ENCODE assay signal across 20 cellular contexts in the genomic region with DNA sequence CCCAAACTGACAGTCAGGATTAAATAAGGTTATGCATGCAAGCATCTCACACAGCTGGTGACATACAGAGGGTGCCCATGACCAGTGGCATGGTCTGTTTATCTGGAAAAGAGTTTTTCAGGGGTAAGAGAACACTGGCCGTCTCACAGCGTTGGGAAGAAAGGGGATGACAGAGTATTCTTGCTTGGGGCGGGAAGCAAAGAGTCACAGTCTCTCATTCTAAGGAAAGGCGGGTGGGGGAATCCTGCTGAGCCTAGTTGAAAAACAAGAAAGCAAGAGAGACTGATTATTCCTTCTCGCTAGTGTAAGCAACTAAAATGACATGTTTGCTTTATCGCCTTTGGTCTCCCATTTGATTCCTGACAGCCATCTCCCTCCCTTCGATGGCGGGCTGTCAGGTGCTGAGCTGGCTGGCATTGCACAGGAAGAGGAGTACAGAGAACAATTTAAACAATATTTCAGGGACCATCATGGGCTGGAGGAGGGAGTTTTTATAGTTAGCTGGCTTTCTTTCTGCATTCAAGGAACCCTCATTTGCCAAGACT.
DNase-seq lines count a peak whose midpoint lies in the region; ATAC-seq and TF ChIP-seq lines count a peak whose summit lies in the region.
"Had no signal": no experiment of that assay in that cellular context is flagged by ENCODE, and none has a peak within 500 bp of the region (broad histone marks: within the 10 kb centered on the region; RNA-seq: fewer than 3 reads in every experiment).

No MANE protein-coding gene starts in this region.

- H3K4me3 ChIP-seq in suprapubic skin = no peak overlapping the region
- H3K4me3 ChIP-seq: GM12878, MG63, Peyer's patch had no signal

- H3K18ac ChIP-seq in H9 (ENCODE audit: insufficient read length, low read depth, low read length) = no peak overlapping the region

- H3K27ac Mint-ChIP-seq in H9 (peak overlapping the region in 2 of 3 experiments; percentile 85 to 92; a peak in 5 of 7 replicates), type B pancreatic cell (peak overlapping the region; percentile 5)
- H3K27ac Mint-ChIP-seq in activated CD4-positive, alpha-beta T cell treated with anti-CD3 and anti-CD28 coated beads, Interleukin-2, amount 10 ng/mL, durations not matched to agents 7 days and 5 days = no peak overlapping the region

- no peak overlapping the region for H4K8ac ChIP-seq in H9 (replicated peaks; ENCODE audit: insufficient read length, low read depth, low read length)

- no peak overlapping the region for H2BK5ac ChIP-seq in H9 (ENCODE audit: insufficient read length, low read length)

- H3K9me3 ChIP-seq in H9 (ENCODE audit: control insufficient read depth, low read depth, low read length) (no peaks in the 10 kb centered on the region), suprapubic skin (no peaks in the 10 kb centered on the region)
- H3K9me3 ChIP-seq: MG63, Peyer's patch had no signal

- no peak overlapping the region for H4K5ac ChIP-seq in H9 (ENCODE audit: insufficient read length, low read depth, low read length)

- no peak overlapping the region for H2AK5ac ChIP-seq in H9 (ENCODE audit: insufficient read length, low read length)

- no peaks in the 10 kb centered on the region for H4K20me1 ChIP-seq in H9 (ENCODE audit: control insufficient read depth, insufficient read depth, insufficient read length)

- no peak for ATAC-seq in HG03108 (IDR thresholded peaks at IDR 0.05; ENCODE audit: unreplicated experiment)

- CTCF ChIA-PET in activated CD4-positive, alpha-beta T cell treated with anti-CD3 and anti-CD28 coated beads, Interleukin-2, amount 10 ng/mL, durations not matched to agents 7 days and 5 days (lab: Charles Lee) = no interaction called here

- H3K79me2 ChIP-seq in H9 (ENCODE audit: insufficient read depth, low read length) = no peaks in the 10 kb centered on the region

- no peaks in the 10 kb centered on the region for H3K79me1 ChIP-seq in H9 (ENCODE audit: insufficient read depth, low read depth, low read length, poor library complexity, severe bottlenecking)

- H3K4me1 ChIP-seq in H9 (ENCODE audit: insufficient read depth, low read length) = peaks cover 9% of the 10 kb centered on the region; the same call in 1 of the 2 replicates
- no peaks in the 10 kb centered on the region for H3K4me1 ChIP-seq in suprapubic skin
- H3K4me1 ChIP-seq: Peyer's patch had no signal

- H3K27me3 ChIP-seq in H9 (ENCODE audit: insufficient read depth, low read length) (no peaks in the 10 kb centered on the region), suprapubic skin (no peaks in the 10 kb centered on the region)
- H3K27me3 ChIP-seq: MG63, Peyer's patch had no signal

- H3K23ac ChIP-seq in H9 (ENCODE audit: insufficient read length, low read depth, low read length) = no peak overlapping the region

- H3K27ac ChIP-seq in H9 (ENCODE audit: insufficient read length, low read depth, low read length) = no peak overlapping the region
- no peak overlapping the region for H3K27ac ChIP-seq in suprapubic skin
- H3K27ac ChIP-seq: Peyer's patch had no signal

- no peak for TF ChIP-seq CTCF in H9 (conservative IDR thresholded peaks at IDR 0.05)
- TF ChIP-seq CTCF in type B pancreatic cell (conservative IDR thresholded peaks at IDR 0.05) = no peak
- TF ChIP-seq CTCF in suprapubic skin (IDR thresholded peaks at IDR 0.05) = no peak

- WGBS in H9 (ENCODE audit: extremely low coverage, insufficient read length, low lambda C conversion rate) = no CpG with 5 or more reads among the region's 8 CpGs
- WGBS in suprapubic skin = 79% methylated on average over 8 of the region's 8 CpGs

- H3K4me1 Mint-ChIP-seq in H9 = peaks cover 41 to 43% of the 10 kb centered on the region in 2 experiments
- no peaks in the 10 kb centered on the region for H3K4me1 Mint-ChIP-seq in type B pancreatic cell (ENCODE audit: unreplicated experiment)
- no peaks in the 10 kb centered on the region for H3K4me1 Mint-ChIP-seq in activated CD4-positive, alpha-beta T cell treated with anti-CD3 and anti-CD28 coated beads, Interleukin-2, amount 10 ng/mL, durations not matched to agents 7 days and 5 days
- H3K4me1 Mint-ChIP-seq: CD4-positive, alpha-beta memory T cell had no signal

- TF ChIP-seq EP300 in suprapubic skin (IDR thresholded peaks at IDR 0.05) = no peak

- H3K4ac ChIP-seq in H9 (ENCODE audit: low read depth, low read length) = no peak overlapping the region

- H3K23me2 ChIP-seq in H9 (ENCODE audit: insufficient read length, low read depth, low read length, poor library complexity, severe bottlenecking) = no peaks in the 10 kb centered on the region

- no peak overlapping the region for H3K9ac ChIP-seq in H9 (ENCODE audit: extremely low read depth, insufficient read length, low read length)

- H2BK120ac ChIP-seq in H9 (ENCODE audit: low read depth, low read length, poor library complexity, severe bottlenecking) = no peak overlapping the region

- 0 out of 2 replicates have a peak overlapping the region, but pooled peaks have one; percentile 19 for H3K14ac ChIP-seq in H9 (ENCODE audit: insufficient read depth, low read length)

- H3K4me3 Mint-ChIP-seq in H9 (no peak overlapping the region; a peak in 1 of 5 replicates), type B pancreatic cell (peak overlapping the region; percentile 53)
- no peak overlapping the region for H3K4me3 Mint-ChIP-seq in activated CD4-positive, alpha-beta T cell treated with anti-CD3 and anti-CD28 coated beads, Interleukin-2, amount 10 ng/mL, durations not matched to agents 7 days and 5 days
- H3K4me3 Mint-ChIP-seq: CD4-positive, alpha-beta memory T cell had no signal

- POLR2A ChIA-PET in activated CD4-positive, alpha-beta T cell treated with anti-CD3 and anti-CD28 coated beads, Interleukin-2, amount 10 ng/mL, durations not matched to agents 7 days and 5 days (lab: Charles Lee) = no interaction called here

- H2BK20ac ChIP-seq in H9 (ENCODE audit: low read depth, low read length, poor library complexity, severe bottlenecking) = no peak overlapping the region

- H2BK15ac ChIP-seq in H9 (ENCODE audit: low read depth, low read length) = no peak overlapping the region

- no peak overlapping the region for H4K91ac ChIP-seq in H9 (ENCODE audit: insufficient read length, low read depth, low read length)

- H3K36me3 ChIP-seq in suprapubic skin = no peaks in the 10 kb centered on the region
- H3K36me3 ChIP-seq: MG63, Peyer's patch had no signal

- H3K4me2 ChIP-seq in H9 (ENCODE audit: insufficient read depth, insufficient read length, low read length) = no peak overlapping the region

- no peaks in the 10 kb centered on the region for H3K9me3 Mint-ChIP-seq in H9
- H3K9me3 Mint-ChIP-seq in type B pancreatic cell = no peaks in the 10 kb centered on the region
- no peaks in the 10 kb centered on the region for H3K9me3 Mint-ChIP-seq in activated CD4-positive, alpha-beta T cell treated with anti-CD3 and anti-CD28 coated beads, Interleukin-2, amount 10 ng/mL, durations not matched to agents 7 days and 5 days

- DNase-seq in H9 = no peak
- peak; percentile 38 for DNase-seq in NCI-H2227 treated with DMSO at 0.1 percent for 48 hours (lab: John Stamatoyannopoulos, UW)
- DNase-seq in globus pallidus (ENCODE audit: low spot score) = peak; percentile 5
- DNase-seq in type B pancreatic cell (ENCODE audit: extremely low spot score, unreplicated experiment) = no peak
- DNase-seq in suprapubic skin (ENCODE audit: low spot score in 2 of 2) = no peak
- DNase-seq in activated CD4-positive, alpha-beta T cell treated with anti-CD3 and anti-CD28 coated beads, Interleukin-2, amount 10 ng/mL, durations not matched to agents 7 days and 5 days = no peak
- DNase-seq: C1 segment of cervical spinal cord; CD4-positive, alpha-beta memory T cell; COR-L47; GDM1; KBM-7; MG63; NCI-H2171; NCI-H446; NCI-H524 treated with DMSO at 0.1 percent for 48 hours; Peyer's patch; SHP77 treated with DMSO at 0.1 percent for 48 hours; T-helper 1 cell had no signal

- no peak for TF ChIP-seq POLR2A in suprapubic skin (IDR thresholded peaks at IDR 0.05)

- no peak overlapping the region for H3T11ph ChIP-seq in H9 (ENCODE audit: low read length)

- H2BK12ac ChIP-seq in H9 (ENCODE audit: insufficient read length, low read depth, low read length) = no peak overlapping the region

- H3K27me3 Mint-ChIP-seq in H9 (ENCODE audit: low read depth) (peaks cover 4% of the 10 kb centered on the region; the same call in 1 of the 2 replicates), type B pancreatic cell (peaks cover 25% of the 10 kb centered on the region)
- H3K27me3 Mint-ChIP-seq in activated CD4-positive, alpha-beta T cell treated with anti-CD3 and anti-CD28 coated beads, Interleukin-2, amount 10 ng/mL, durations not matched to agents 7 days and 5 days = no peaks in the 10 kb centered on the region
- H3K27me3 Mint-ChIP-seq: CD4-positive, alpha-beta memory T cell had no signal

- H3K36me3 Mint-ChIP-seq in H9 (ENCODE audit: insufficient read depth in 1 of 3, low read depth in 3 of 3) (no peaks in the 10 kb centered on the region; a peak in 1 of 7 replicates), type B pancreatic cell (no peaks in the 10 kb centered on the region)
- no peaks in the 10 kb centered on the region for H3K36me3 Mint-ChIP-seq in activated CD4-positive, alpha-beta T cell treated with anti-CD3 and anti-CD28 coated beads, Interleukin-2, amount 10 ng/mL, durations not matched to agents 7 days and 5 days (ENCODE audit: low read depth)
- H3K36me3 Mint-ChIP-seq: CD4-positive, alpha-beta memory T cell had no signal

- no peak overlapping the region for H3K56ac ChIP-seq in H9 (ENCODE audit: insufficient read length, low read depth, low read length)

- H2AFZ ChIP-seq in H9 (ENCODE audit: low read length) = no peak overlapping the region

Comparison
In these comparisons a context has a peak if more than half of its experiments do, and no peak if none do; other contexts are left out.
1. DNase-seq: peak in NCI-H2227 treated with DMSO at 0.1 percent for 48 hours (single experiment) and globus pallidus (single experiment); none in H9 (single experiment), type B pancreatic cell (single experiment), suprapubic skin (0 of 2) and activated CD4-positive, alpha-beta T cell treated with anti-CD3 and anti-CD28 coated beads, Interleukin-2, amount 10 ng/mL, durations not matched to agents 7 days and 5 days (single experiment).